ENCODE assay signal across 18 cellular contexts in genomic region chr10:86992456-86992855, GRCh38. TPM values are rescaled to one million over a fixed set of nuclear protein-coding genes. Genes with fewer than 3 reads are reported as not detected.
DNase-seq lines count a peak whose midpoint lies in the region; ATAC-seq and TF ChIP-seq lines count a peak whose summit lies in the region.
"Had no signal": no experiment of that assay in that cellular context is flagged by ENCODE, and none has a peak within 500 bp of the region (broad histone marks: within the 10 kb centered on the region; RNA-seq: fewer than 3 reads in every experiment).

No MANE protein-coding gene starts in this region.

- ATAC-seq in HG02798 (IDR thresholded peaks at IDR 0.05; ENCODE audit: poor library complexity, unreplicated experiment) (no peak), left lobe of liver (no peak), GM19023 (IDR thresholded peaks at IDR 0.05; ENCODE audit: unreplicated experiment) (no peak)
- ATAC-seq: A549, GM12878, HCT116, HepG2 had no signal

- H3K36me3 ChIP-seq in Caco-2 (ENCODE audit: control insufficient read depth, insufficient read depth, low read length): no peaks in the 10 kb centered on the region
- H3K36me3 ChIP-seq: BLaER1 had no signal

- H3K27me3 ChIP-seq in Caco-2 (replicated peaks; ENCODE audit: control insufficient read depth, insufficient read depth, low read length): no peaks in the 10 kb centered on the region
- H3K27me3 ChIP-seq: BLaER1 had no signal

- H3K4me3 Mint-ChIP-seq in Caco-2 (ENCODE audit: unreplicated experiment): no peak overlapping the region
- H3K4me3 Mint-ChIP-seq: CD8-positive, alpha-beta memory T cell had no signal

- H3K9me3 ChIP-seq in Caco-2: no peaks in the 10 kb centered on the region
- H3K9me3 ChIP-seq: A549, BLaER1 had no signal

- no peaks in the 10 kb centered on the region for H3K4me1 ChIP-seq in Caco-2
- H3K4me1 ChIP-seq: BLaER1 had no signal

- intact Hi-C loops in Caco-2 (cut with micrococcal nuclease; ENCODE audit: unreplicated experiment): no loop called here

- no TSS peak for BruUV-seq in Caco-2 (replicated peaks; lab: Mats Ljungman, UMichigan)

- POLR2A ChIA-PET in Caco-2 (lab: Charles Lee): no interaction called here

- TF ChIP-seq CTCF in choroid plexus epithelial cell (conservative IDR thresholded peaks at IDR 0.05; ENCODE audit: low read depth, low read length) (no peak), Caco-2 (IDR thresholded peaks at IDR 0.05; ENCODE audit: insufficient read depth in 1 of 2, low read depth in 1 of 2, low read length in 1 of 2, severe bottlenecking in 1 of 2, unreplicated experiment in 1 of 2) (no peak)

- H3K27me3 Mint-ChIP-seq in Caco-2 (ENCODE audit: insufficient read depth, unreplicated experiment): no peaks in the 10 kb centered on the region

- H3K4me1 Mint-ChIP-seq in Caco-2 (ENCODE audit: low read depth, unreplicated experiment): no peaks in the 10 kb centered on the region
- H3K4me1 Mint-ChIP-seq: CD8-positive, alpha-beta memory T cell had no signal

- CTCF ChIA-PET in Caco-2 (lab: Charles Lee): no interaction called here

- no peaks in the 10 kb centered on the region for H3K9me3 Mint-ChIP-seq in Caco-2 (ENCODE audit: unreplicated experiment)
- H3K9me3 Mint-ChIP-seq: CD8-positive, alpha-beta memory T cell had no signal

- no peaks in the 10 kb centered on the region for H3K36me3 Mint-ChIP-seq in Caco-2 (ENCODE audit: insufficient read depth, unreplicated experiment)
- H3K36me3 Mint-ChIP-seq: CD8-positive, alpha-beta memory T cell had no signal

- H3K4me3 ChIP-seq in choroid plexus epithelial cell (ENCODE audit: low read depth, low read length): no peak overlapping the region
- no peak overlapping the region for H3K4me3 ChIP-seq in Caco-2 (ENCODE audit: low read depth, low read length)
- H3K4me3 ChIP-seq: A549, BLaER1, GM12878 had no signal

- no peak overlapping the region for H3K27ac Mint-ChIP-seq in Caco-2 (ENCODE audit: unreplicated experiment)
- H3K27ac Mint-ChIP-seq: CD8-positive, alpha-beta memory T cell had no signal

- DNase-seq in EH (ENCODE audit: low read depth) (peak; percentile 58), M059J (ENCODE audit: low read depth) (peak; percentile 22), choroid plexus epithelial cell (ENCODE audit: low read depth) (peak; percentile 34), Caco-2 (no peak), left lobe of liver (ENCODE audit: low spot score) (no peak)
- DNase-seq: AML-193; CD8-positive, alpha-beta memory T cell; DMS53 had no signal

RNA-seq across cellular contexts. Expression of gene ADIRF, which starts 24.2 kb away (rescaled TPM):
- total RNA-seq in M059J (2014; rRNA removed; shearing (Covaris generic)): 4.2 and 4.7 TPM in 2 replicates
- total RNA-seq in Caco-2 (2022) (0.49 TPM in 1 of 2 replicates, not detected in the other), left lobe of liver (79.3 TPM)
- total RNA-seq: CD8-positive, alpha-beta memory T cell; Daoy; G401; H4 had no signal

RNA-seq across cellular contexts. Expression of gene FAM25A, which starts 27.6 kb away (rescaled TPM):
- total RNA-seq in M059J (2014; rRNA removed; shearing (Covaris generic)): not detected in 2 replicates
- total RNA-seq in Caco-2 (2022) (not detected in 2 replicates), left lobe of liver (not detected)
- total RNA-seq: CD8-positive, alpha-beta memory T cell; Daoy; G401; GM12878; H4; HepG2 had no signal

RNA-seq across cellular contexts. Expression of gene SNCG, which starts 34.1 kb away (rescaled TPM):
- total RNA-seq in M059J (2014; rRNA removed; shearing (Covaris generic)): 3.2 and 5.5 TPM in 2 replicates
- total RNA-seq in Caco-2 (2022) (0.45 TPM in 1 of 2 replicates, not detected in the other), left lobe of liver (2.0 TPM)
- total RNA-seq: CD8-positive, alpha-beta memory T cell had no signal

RNA-seq across cellular contexts. Expression of gene MMRN2, which starts 35.0 kb away (rescaled TPM):
- total RNA-seq in M059J (2014; rRNA removed; shearing (Covaris generic)): 0.84 TPM in 1 of 2 replicates, not detected in the other
- 0.21 and 0.64 TPM in 2 replicates for total RNA-seq in Caco-2 (2022)
- 9.6 TPM for total RNA-seq in left lobe of liver
- total RNA-seq: CD8-positive, alpha-beta memory T cell had no signal

Comparison
In these comparisons a context has a peak if more than half of its experiments do, and no peak if none do; other contexts are left out.
1. DNase-seq: peak in EH (single experiment), M059J (single experiment) and choroid plexus epithelial cell (single experiment); none in Caco-2 (0 of 2) and left lobe of liver (single experiment).
2. RNA of gene ADIRF, which starts 24.2 kb away (total RNA-seq): 79.3 TPM in left lobe of liver (single experiment); 4.2 to 4.7 TPM in M059J and 0.49 TPM in Caco-2; every median in the first group is over 10 times any median in the second.